In the genomic region with DNA sequence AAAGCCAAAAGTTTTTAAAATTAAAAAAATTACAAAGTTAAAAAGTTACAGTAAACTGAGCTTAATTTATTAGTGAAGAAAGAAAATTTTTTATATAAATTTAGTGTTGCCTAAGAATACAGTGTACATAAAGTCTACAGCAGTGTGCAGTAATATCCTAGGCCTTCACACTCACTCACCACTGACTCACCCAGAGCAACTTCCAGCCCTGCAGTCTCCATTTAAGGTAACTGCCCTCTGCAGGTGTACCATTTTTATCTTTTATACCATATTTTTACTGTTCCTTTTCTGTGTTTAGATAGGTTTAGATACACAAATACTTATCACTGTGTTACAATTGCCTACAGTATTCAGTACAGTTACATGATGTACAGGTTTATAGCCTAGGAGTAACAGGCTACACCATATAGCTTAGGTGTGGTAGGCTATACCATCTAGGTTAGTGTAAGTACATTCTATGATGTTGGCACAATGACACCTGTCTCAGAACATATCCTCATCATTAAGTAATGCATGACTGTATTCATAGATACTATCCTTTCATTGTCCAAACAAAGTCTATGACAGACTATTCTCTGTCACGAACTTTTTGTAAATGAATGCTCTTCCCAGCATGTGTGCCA, we compare ENCODE assay signal across 23 cellular contexts.
DNase-seq lines count a peak whose midpoint lies in the region; ATAC-seq, FAIRE-seq and TF ChIP-seq lines count a peak whose summit lies in the region.
"Had no signal": no experiment of that assay in that cellular context is flagged by ENCODE, and none has a peak within 500 bp of the region (broad histone marks: within the 10 kb centered on the region; RNA-seq: fewer than 3 reads in every experiment).

No MANE protein-coding gene starts in this region.

- no peaks in the 10 kb centered on the region for H3K36me3 ChIP-seq in RWPE2 (ENCODE audit: low read depth)
- H3K36me3 ChIP-seq: BE2C had no signal

- no peaks in the 10 kb centered on the region for H3K4me1 Mint-ChIP-seq in CD4-positive, alpha-beta T cell (ENCODE audit: low read depth)
- H3K4me1 Mint-ChIP-seq: CD4-positive, CD25-positive, alpha-beta regulatory T cell had no signal

- H3K9me3 ChIP-seq in RWPE2 (ENCODE audit: severe bottlenecking), result no peaks in the 10 kb centered on the region
- H3K9me3 ChIP-seq in CD4-positive, alpha-beta T cell (ENCODE audit: control insufficient read depth, low read length), result no peaks in the 10 kb centered on the region
- H3K9me3 ChIP-seq: BE2C, Caco-2 had no signal

- H3K27me3 ChIP-seq in RWPE2 (ENCODE audit: insufficient read depth, poor library complexity, severe bottlenecking), result no peaks in the 10 kb centered on the region
- H3K27me3 ChIP-seq in CD4-positive, alpha-beta T cell (ENCODE audit: control insufficient read depth, insufficient read depth, low read length), result no peaks in the 10 kb centered on the region
- H3K27me3 ChIP-seq: BE2C had no signal

- POLR2A ChIA-PET in CD4-positive, alpha-beta T cell (lab: Charles Lee), result no interaction called here

- H3K9me3 Mint-ChIP-seq in CD4-positive, alpha-beta T cell, result no peaks in the 10 kb centered on the region
- H3K9me3 Mint-ChIP-seq: HFFc6 had no signal

- TF ChIP-seq CTCF in RWPE2 (IDR thresholded peaks at IDR 0.05; ENCODE audit: poor library complexity, severe bottlenecking), result no peak
- no peak for TF ChIP-seq CTCF in CD4-positive, alpha-beta T cell (IDR thresholded peaks at IDR 0.05)

- no peaks in the 10 kb centered on the region for H3K27me3 Mint-ChIP-seq in CD4-positive, alpha-beta T cell

- peak; percentile 66 for FAIRE-seq in colon (lab: Jason Lieb, UNC)
- FAIRE-seq: GM12892, GM18507, H54, HTR-8/SVneo had no signal

- H3K27ac ChIP-seq in RWPE2 (ENCODE audit: poor library complexity, severe bottlenecking), result no peak overlapping the region
- H3K27ac ChIP-seq in CD4-positive, alpha-beta T cell (ENCODE audit: low read depth, low read length), result no peak overlapping the region

- DNase-seq in RWPE2 (ENCODE audit: low spot score), result no peak
- DNase-seq in kidney glomerular epithelial cell (lab: John Stamatoyannopoulos, UW), result peak; percentile 17
- no peak for DNase-seq in CD4-positive, alpha-beta T cell
- DNase-seq in stimulated activated naive CD4-positive, alpha-beta T cell (lab: John Stamatoyannopoulos, UW), result no peak
- DNase-seq: ACHN; BE2C; C1 segment of cervical spinal cord; Caco-2; CD4-positive, CD25-positive, alpha-beta regulatory T cell; DMS153; DMS79; GDM1; HFFc6; IMR-90 had no signal

- no peak overlapping the region for H3K27ac Mint-ChIP-seq in CD4-positive, alpha-beta T cell
- H3K27ac Mint-ChIP-seq: CD4-positive, CD25-positive, alpha-beta regulatory T cell; GM23338; HFFc6 had no signal

- H3K4me3 Mint-ChIP-seq in CD4-positive, alpha-beta T cell, result no peak overlapping the region
- H3K4me3 Mint-ChIP-seq: CD4-positive, CD25-positive, alpha-beta regulatory T cell; GM23338; HFFc6 had no signal

- CTCF ChIA-PET in CD4-positive, alpha-beta T cell (lab: Charles Lee), result interaction anchor here (1.1 kb wide), 1 partner anchor 11 kb away, joined by 3 read pairs; no protein-coding TSS in a partner anchor

- ATAC-seq in RWPE2 (ENCODE audit: low read depth), result peak; percentile 48; the same call in 1 of the 3 replicates
- ATAC-seq in CD4-positive, alpha-beta T cell (ENCODE audit: poor library complexity), result no peak
- no peak for ATAC-seq in HG02981 (IDR thresholded peaks at IDR 0.05; ENCODE audit: unreplicated experiment)
- no peak for ATAC-seq in GM19452 (IDR thresholded peaks at IDR 0.05; ENCODE audit: unreplicated experiment)
- ATAC-seq: GM23338, HCT116 had no signal

- intact Hi-C loops in CD4-positive, alpha-beta T cell (cut with DNase I, micrococcal nuclease), result no loop called here

- H3K4me3 ChIP-seq in RWPE2 (ENCODE audit: severe bottlenecking), result no peak overlapping the region
- H3K4me3 ChIP-seq: GM23338 had no signal

- no peaks in the 10 kb centered on the region for H3K4me1 ChIP-seq in RWPE2 (ENCODE audit: insufficient read depth, poor library complexity, severe bottlenecking)
- H3K4me1 ChIP-seq: Caco-2 had no signal

- no peaks in the 10 kb centered on the region for H3K36me3 Mint-ChIP-seq in CD4-positive, alpha-beta T cell (ENCODE audit: low read depth)
- H3K36me3 Mint-ChIP-seq: CD4-positive, CD25-positive, alpha-beta regulatory T cell had no signal
